Comparison of ENCODE assay signal across 8 cellular contexts in the genomic region with DNA sequence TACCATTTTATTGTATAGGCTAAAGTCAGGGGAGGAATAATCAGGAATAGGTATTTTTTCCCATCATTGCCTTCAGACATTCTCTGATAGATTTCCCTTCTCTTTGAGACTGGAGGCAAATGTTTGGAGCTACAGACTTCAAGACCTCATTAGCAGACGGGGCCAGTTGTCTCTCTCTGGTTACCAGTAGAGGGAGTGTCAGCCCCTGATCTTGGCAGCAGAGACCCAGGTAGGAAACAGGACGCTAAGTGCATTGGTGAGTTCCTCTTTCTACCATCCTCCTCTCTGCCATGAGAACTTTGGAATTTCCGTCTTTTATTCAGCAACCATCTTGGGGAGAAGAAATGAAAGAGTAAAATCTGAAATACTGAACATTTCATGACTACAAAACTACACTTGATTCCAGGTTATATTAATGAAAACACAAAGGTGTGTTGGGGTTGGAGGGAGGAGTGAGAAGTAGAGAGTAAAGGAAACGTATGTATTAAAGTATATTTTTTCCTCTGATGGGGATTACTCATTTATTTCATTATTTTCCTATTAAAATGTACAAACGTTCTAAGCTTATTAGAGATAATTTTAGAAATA.
DNase-seq lines count a peak whose midpoint lies in the region; ATAC-seq, FAIRE-seq and TF ChIP-seq lines count a peak whose summit lies in the region.

No MANE protein-coding gene starts in this region.

- no peak overlapping the region for H3K4me3 Mint-ChIP-seq in effector memory CD8-positive, alpha-beta T cell

- H3K27ac Mint-ChIP-seq in effector memory CD8-positive, alpha-beta T cell, result no peak overlapping the region

- FAIRE-seq in D721Med (lab: Jason Lieb, UNC), result no peak

- ATAC-seq in HG03103 (IDR thresholded peaks at IDR 0.05; ENCODE audit: low read depth, unreplicated experiment), result peak; percentile 84
- no peak for ATAC-seq in effector memory CD8-positive, alpha-beta T cell (replicated peaks)
- ATAC-seq in omental fat pad (ENCODE audit: low FRiP score), result no peak

- no peaks in the 10 kb centered on the region for H3K36me3 Mint-ChIP-seq in effector memory CD8-positive, alpha-beta T cell (ENCODE audit: insufficient read depth)

- no peaks in the 10 kb centered on the region for H3K27me3 Mint-ChIP-seq in effector memory CD8-positive, alpha-beta T cell

- H3K9me3 Mint-ChIP-seq in effector memory CD8-positive, alpha-beta T cell, result no peaks in the 10 kb centered on the region

- no peaks in the 10 kb centered on the region for H3K4me1 Mint-ChIP-seq in effector memory CD8-positive, alpha-beta T cell (ENCODE audit: low read depth in 2 of 2)

- no peak for DNase-seq in D721Med (ENCODE audit: insufficient read length, low spot score)
- DNase-seq in GM19240 (ENCODE audit: insufficient read length, low spot score), result peak; percentile 21
- peak; percentile 29 for DNase-seq in NCI-H524 treated with DMSO at 0.1 percent for 48 hours (lab: John Stamatoyannopoulos, UW)
- peak; percentile 0 for DNase-seq in dermis blood vessel endothelial cell
- DNase-seq in pons (ENCODE audit: low spot score), result peak; percentile 68
- DNase-seq in effector memory CD8-positive, alpha-beta T cell, result no peak
- DNase-seq in omental fat pad (ENCODE audit: low spot score), result no peak

- TF ChIP-seq CTCF in D721Med (IDR thresholded peaks at IDR 0.05; ENCODE audit: insufficient read depth, missing control alignments) (peak; percentile 53), omental fat pad (IDR thresholded peaks at IDR 0.05) (no peak)

Comparison
In these comparisons a context has a peak if more than half of its experiments do, and no peak if none do; other contexts are left out.
1. DNase-seq: peak in GM19240 (single experiment), NCI-H524 treated with DMSO at 0.1 percent for 48 hours (single experiment), dermis blood vessel endothelial cell (single experiment) and pons (single experiment); none in D721Med (single experiment), effector memory CD8-positive, alpha-beta T cell (0 of 3) and omental fat pad (single experiment).